ENCODE assay signal across 13 cellular contexts in the genomic region with DNA sequence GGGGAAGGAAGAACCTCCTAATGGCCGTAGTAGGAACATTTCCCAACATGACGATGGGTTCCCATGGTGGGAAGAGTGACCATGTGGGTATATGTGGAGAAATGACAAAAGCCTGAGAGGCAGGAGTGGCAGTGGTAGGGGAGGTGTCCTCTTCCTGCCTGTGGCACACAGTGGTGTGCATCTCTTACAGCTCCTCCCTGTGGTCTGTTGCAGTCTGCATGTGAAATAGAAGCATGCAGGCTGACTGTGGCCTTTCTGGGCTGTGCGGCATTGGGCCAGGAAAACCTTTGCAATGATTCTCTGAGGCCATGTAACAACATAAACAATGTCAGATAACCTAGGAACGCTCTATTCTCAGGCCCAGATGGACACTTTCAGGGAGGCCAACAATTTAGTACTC.
DNase-seq lines count a peak whose midpoint lies in the region; ATAC-seq and TF ChIP-seq lines count a peak whose summit lies in the region.
"Had no signal": no experiment of that assay in that cellular context is flagged by ENCODE, and none has a peak within 500 bp of the region (broad histone marks: within the 10 kb centered on the region; RNA-seq: fewer than 3 reads in every experiment).

No MANE protein-coding gene starts in this region.

- H3K79me1 ChIP-seq in mesenchymal stem cell (replicated peaks; ENCODE audit: low read length, poor library complexity, severe bottlenecking) = no peaks in the 10 kb centered on the region

- no peaks in the 10 kb centered on the region for H3K4me1 ChIP-seq in mesenchymal stem cell (ENCODE audit: control insufficient read depth, insufficient read depth, low read depth, low read length)
- H3K4me1 ChIP-seq: suprapubic skin had no signal

- H3K36me3 ChIP-seq in brain microvascular endothelial cell (replicated peaks) (no peaks in the 10 kb centered on the region), mesenchymal stem cell (ENCODE audit: control insufficient read depth in 1 of 2, insufficient read depth in 2 of 2, low read depth in 1 of 2, low read length in 2 of 2) (no peaks in the 10 kb centered on the region)
- H3K36me3 ChIP-seq: suprapubic skin had no signal

- POLR2A ChIA-PET in HEK293T (lab: Yijun Ruan, JAX) = no interaction called here

- ATAC-seq in GM19397 (IDR thresholded peaks at IDR 0.05; ENCODE audit: unreplicated experiment) = no peak

- no peak overlapping the region for H2BK5ac ChIP-seq in mesenchymal stem cell (ENCODE audit: low read depth, low read length, poor library complexity, severe bottlenecking)

- no peak overlapping the region for H2AFZ ChIP-seq in mesenchymal stem cell (ENCODE audit: low read depth, low read length)

- H3K4me3 ChIP-seq in GM12865 (ENCODE audit: low read depth, low read length) (no peak overlapping the region), brain microvascular endothelial cell (ENCODE audit: low read depth, low read length) (no peak overlapping the region), mesenchymal stem cell (ENCODE audit: insufficient read depth in 1 of 2, low read depth in 1 of 2, low read length in 2 of 2) (no peak overlapping the region)
- H3K4me3 ChIP-seq: suprapubic skin had no signal

- H3K9me3 ChIP-seq in mesenchymal stem cell (ENCODE audit: control insufficient read depth, low read length) = no peaks in the 10 kb centered on the region
- H3K9me3 ChIP-seq: suprapubic skin had no signal

- no peak overlapping the region for H4K91ac ChIP-seq in mesenchymal stem cell (ENCODE audit: low read length)

- no peak overlapping the region for H3K18ac ChIP-seq in mesenchymal stem cell (ENCODE audit: low read depth in 1 of 2, low read length in 2 of 2)

- CTCF ChIA-PET in HEK293T (lab: Yijun Ruan, JAX) = no interaction called here

- H3K4ac ChIP-seq in mesenchymal stem cell (ENCODE audit: low read depth in 1 of 2, low read length in 2 of 2) = no peak overlapping the region

- in situ Hi-C loops in brain microvascular endothelial cell (cut with HindIII; ENCODE audit: low pct_ligation_motif_present, low sequenced_read_pairs) = no loop called here

- H3K27ac ChIP-seq in brain microvascular endothelial cell (no peak overlapping the region), mesenchymal stem cell (ENCODE audit: low read length, poor library complexity, severe bottlenecking) (no peak overlapping the region)
- H3K27ac ChIP-seq: epithelial cell of prostate, suprapubic skin had no signal

- no peak overlapping the region for H2BK120ac ChIP-seq in mesenchymal stem cell (ENCODE audit: low read depth, low read length)

- H2BK12ac ChIP-seq in mesenchymal stem cell (ENCODE audit: low read length in 2 of 2) = no peak overlapping the region

- H3K23ac ChIP-seq in mesenchymal stem cell (ENCODE audit: low read length in 2 of 2) = no peak overlapping the region

- TF ChIP-seq CTCF in GM12865 (IDR thresholded peaks at IDR 0.05; ENCODE audit: insufficient read depth, low read depth, low read length, missing control alignments) = no peak
- TF ChIP-seq CTCF in brain microvascular endothelial cell (IDR thresholded peaks at IDR 0.05; ENCODE audit: low read depth, low read length, missing control alignments) = peak; percentile 32

- no peak overlapping the region for H3K14ac ChIP-seq in mesenchymal stem cell (ENCODE audit: low read length in 2 of 2)

- no peak overlapping the region for H2BK15ac ChIP-seq in mesenchymal stem cell (ENCODE audit: low read depth, poor library complexity, severe bottlenecking)

- no peak overlapping the region for H4K8ac ChIP-seq in mesenchymal stem cell (ENCODE audit: low read length)

- 91% methylated on average over 3 of the region's 4 CpGs for WGBS in mesenchymal stem cell

- no peak overlapping the region for H2AK5ac ChIP-seq in mesenchymal stem cell (ENCODE audit: low read length, severe bottlenecking)

- DNase-seq in GM12865 (ENCODE audit: low read depth) (peak; percentile 19), HEK293T (ENCODE audit: extremely low spot score) (peak; percentile 24), brain microvascular endothelial cell (no peak), mesenchymal stem cell (peak; percentile 11), SW 1271 (lab: John Stamatoyannopoulos, UW) (no peak)
- DNase-seq in activated CD8-positive, alpha-beta memory T cell treated with anti-CD3 and anti-CD28 coated beads, Interleukin-2, amount 50 U/mL, for 4 hours = no peak
- DNase-seq: activated naive CD4-positive, alpha-beta T cell treated with anti-CD3 and anti-CD28 coated beads, Interleukin-2, amount 10 ng/mL, durations not matched to agents 7 days and 5 days; CD8-positive, alpha-beta memory T cell; hypothalamus; T1000 had no signal

- H3K9ac ChIP-seq in mesenchymal stem cell (ENCODE audit: low read length) = no peak overlapping the region

- H3K4me2 ChIP-seq in mesenchymal stem cell (ENCODE audit: low read length, poor library complexity, severe bottlenecking) = no peak overlapping the region

- H3K27me3 ChIP-seq in brain microvascular endothelial cell (replicated peaks) = no peaks in the 10 kb centered on the region
- H3K27me3 ChIP-seq in mesenchymal stem cell (ENCODE audit: control insufficient read depth in 1 of 2, insufficient read depth in 1 of 2, low read length in 2 of 2) = no peaks in the 10 kb centered on the region
- H3K27me3 ChIP-seq: suprapubic skin had no signal

TF ChIP-seq in HEK293T, 16 proteins besides CTCF, POLR2A, EP300 and RAD21:
- TF ChIP-seq PKNOX1 (IDR thresholded peaks at IDR 0.05) = no peak
- no peak for TF ChIP-seq ELF4 (IDR thresholded peaks at IDR 0.05)
- no peak for TF ChIP-seq CTBP1 (IDR thresholded peaks at IDR 0.05; ENCODE audit: borderline replicate concordance)
- no peak for TF ChIP-seq FOXK2 (IDR thresholded peaks at IDR 0.05)
- TF ChIP-seq FOXM1 (IDR thresholded peaks at IDR 0.05; ENCODE audit: borderline replicate concordance) = no peak
TF ChIP-seq in HEK293T: peak in this region for 0.

Comparison
In these comparisons a context has a peak if more than half of its experiments do, and no peak if none do; other contexts are left out.
1. DNase-seq: peak in GM12865 (single experiment), HEK293T (single experiment) and mesenchymal stem cell (single experiment); none in brain microvascular endothelial cell (single experiment), activated CD8-positive, alpha-beta memory T cell treated with anti-CD3 and anti-CD28 coated beads, Interleukin-2, amount 50 U/mL, for 4 hours (single experiment) and SW 1271 (0 of 2).